ENCODE assay signal across 27 cellular contexts in the genomic region with DNA sequence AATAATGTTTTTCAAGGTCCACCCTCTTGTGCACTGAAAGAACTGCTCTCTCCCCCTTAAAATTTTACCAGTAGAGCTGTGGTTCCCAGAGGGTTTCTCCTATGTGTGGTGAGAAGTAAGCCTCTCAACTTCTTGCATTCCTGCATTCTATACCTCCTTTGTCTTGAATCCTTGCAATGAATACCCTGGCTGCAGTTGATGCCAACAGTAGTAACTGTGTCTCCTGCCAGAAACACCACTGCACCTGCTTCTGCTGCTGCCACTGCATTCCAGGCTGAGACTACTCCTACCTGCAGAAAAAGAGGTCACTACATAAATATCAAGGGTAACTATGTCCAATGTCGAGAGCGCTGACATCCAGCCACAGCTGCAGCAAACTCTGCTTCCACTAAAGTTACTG.
"Had no signal": no experiment of that assay in that cellular context is flagged by ENCODE, and none has a peak within 500 bp of the region (broad histone marks: within the 10 kb centered on the region; RNA-seq: fewer than 3 reads in every experiment).

No MANE protein-coding gene starts in this region.

- H3K36me3 Mint-ChIP-seq: immature natural killer cell had no signal

- H3K36me3 ChIP-seq: left lung, lower lobe of right lung, ovary, right atrium auricular region, stomach, thyroid gland, transverse colon, upper lobe of left lung, vagina had no signal

- H3K27ac ChIP-seq: left lung, lower lobe of right lung, ovary, right atrium auricular region, skin epidermis, stomach, testis, thyroid gland, transverse colon, upper lobe of left lung, vagina had no signal

- H3K4me3 ChIP-seq: left lung, lower lobe of right lung, ovary, right atrium auricular region, skin epidermis, stomach, testis, thyroid gland, transverse colon, upper lobe of left lung, vagina had no signal

- H3K27ac Mint-ChIP-seq: immature natural killer cell; naive thymus-derived CD8-positive, alpha-beta T cell; nephron; progenitor cell of endocrine pancreas; stimulated activated naive B cell treated with anti-CD40 and anti-IgM and Interleukin-4, amounts not matched to agents 10 μg/mL and 1 μg/mL and 100 μg/mL, for 72 hours had no signal

- DNase-seq: immature natural killer cell; kidney; left colon; left lung; lower lobe of right lung; mammary epithelial cell; mesenchymal stem cell; naive thymus-derived CD8-positive, alpha-beta T cell; ovary; stimulated activated CD4-positive, alpha-beta T cell treated with anti-CD3 and anti-CD28 coated beads, Interleukin-12 subunit alpha, Interleukin-12 subunit beta, amount 100 ng/mL, for 4 hours; stimulated activated CD4-positive, alpha-beta T cell treated with anti-CD3 and anti-CD28 coated beads, Interleukin-15, amount 100 ng/mL, for 24 hours; stimulated activated CD4-positive, alpha-beta T cell treated with anti-CD3 and anti-CD28 coated beads, Interleukin-2, amount 100 ng/mL, for 24 hours; stimulated activated CD4-positive, alpha-beta T cell treated with anti-CD3 and anti-CD28 coated beads, Interleukin-4, amount 100 ng/mL, for 1 hour; stimulated activated naive B cell treated with anti-CD40 and anti-IgM and Interleukin-4, amounts not matched to agents 10 μg/mL and 1 μg/mL and 100 μg/mL, for 72 hours; stimulated activated naive CD8-positive, alpha-beta T cell treated with anti-CD3 and anti-CD28 coated beads, Interleukin-15, Interleukin-2, amounts not matched to agents 100 U/mL and 50 U/mL, for 24 hours; stomach; testis; thyroid gland; transverse colon; upper lobe of left lung had no signal

- H3K4me1 Mint-ChIP-seq: immature natural killer cell; nephron; stimulated activated naive B cell treated with anti-CD40 and anti-IgM and Interleukin-4, amounts not matched to agents 10 μg/mL and 1 μg/mL and 100 μg/mL, for 72 hours had no signal

- H3K27me3 Mint-ChIP-seq: progenitor cell of endocrine pancreas; stimulated activated naive B cell treated with anti-CD40 and anti-IgM and Interleukin-4, amounts not matched to agents 10 μg/mL and 1 μg/mL and 100 μg/mL, for 72 hours had no signal

- FAIRE-seq: islet of Langerhans, kidney had no signal

- H3K4me1 ChIP-seq: left lung, lower lobe of right lung, right atrium auricular region, stomach, testis, thyroid gland, transverse colon, upper lobe of left lung, vagina had no signal

- ATAC-seq: left colon; left lung; lower lobe of right lung; naive thymus-derived CD8-positive, alpha-beta T cell; sciatic nerve; stimulated activated naive B cell treated with anti-CD40 and anti-IgM and Interleukin-4, amounts not matched to agents 10 μg/mL and 1 μg/mL and 100 μg/mL, for 72 hours; stimulated activated naive CD8-positive, alpha-beta T cell treated with anti-CD3 and anti-CD28 coated beads, Interleukin-15, Interleukin-2, amounts not matched to agents 100 U/mL and 50 U/mL, for 24 hours had no signal

- H3K4me3 Mint-ChIP-seq: immature natural killer cell; naive thymus-derived CD8-positive, alpha-beta T cell; nephron; stimulated activated naive B cell treated with anti-CD40 and anti-IgM and Interleukin-4, amounts not matched to agents 10 μg/mL and 1 μg/mL and 100 μg/mL, for 72 hours had no signal

- H3K9me3 ChIP-seq: lower lobe of right lung, ovary, testis, thyroid gland, transverse colon, upper lobe of left lung, vagina had no signal

- H3K27me3 ChIP-seq: left lung, ovary, right atrium auricular region, stomach, testis, thyroid gland, transverse colon, upper lobe of left lung, vagina had no signal
